In the genomic region with DNA sequence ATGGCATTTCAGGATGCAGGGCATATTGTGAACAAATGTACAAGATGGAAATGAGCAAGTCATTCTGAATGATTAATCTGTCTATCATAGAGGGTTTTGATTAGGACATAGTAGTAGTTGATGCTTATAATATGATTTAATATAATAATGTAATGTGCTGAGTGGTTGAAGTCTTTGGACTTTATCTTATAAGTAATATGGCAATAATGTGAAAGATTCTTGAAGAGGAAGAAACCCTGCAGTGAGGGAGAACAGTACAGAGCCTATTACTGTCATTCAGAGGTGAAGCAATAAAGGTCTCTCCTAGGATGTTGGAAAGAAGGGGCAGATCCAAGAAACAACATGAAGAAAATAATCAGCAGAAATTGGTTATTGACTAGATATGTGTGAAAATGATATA, we compare ENCODE assay signal across 1 cellular context.
TF ChIP-seq lines count a peak whose summit lies in the region.

No MANE protein-coding gene starts in this region.

TF ChIP-seq in neural cell, 6 proteins besides CTCF, POLR2A, EP300 and RAD21 (continued from another document):
- no peak for TF ChIP-seq REST (IDR thresholded peaks at IDR 0.05; ENCODE audit: borderline replicate concordance)
